In the genomic region with DNA sequence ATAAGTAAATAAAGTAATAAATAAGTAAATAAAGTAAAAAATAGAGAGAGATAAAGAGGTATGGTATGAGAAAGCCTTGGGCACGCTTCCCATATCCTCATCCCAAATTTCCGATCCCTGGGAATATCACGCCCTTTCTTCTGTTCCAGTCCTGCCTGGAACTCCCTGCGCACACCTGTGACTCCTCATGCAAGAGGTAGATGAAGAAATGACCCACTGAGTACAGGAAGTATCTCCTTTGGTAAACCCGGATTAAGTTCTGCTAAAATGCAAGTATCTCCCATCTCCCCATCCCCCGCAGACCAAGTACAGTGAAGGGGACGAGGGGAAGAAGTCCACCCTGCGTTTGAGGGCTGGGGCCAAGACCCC, we compare ENCODE assay signal across 8 cellular contexts. TPM values are rescaled to one million over a fixed set of nuclear protein-coding genes. Genes with fewer than 3 reads are reported as not detected.
DNase-seq lines count a peak whose midpoint lies in the region; TF ChIP-seq lines count a peak whose summit lies in the region.

No MANE protein-coding gene starts in this region.

- H2BK5ac ChIP-seq in neuronal stem cell (ENCODE audit: low read length) = no peak overlapping the region

- H3K23ac ChIP-seq in neuronal stem cell (ENCODE audit: low read depth, low read length, poor library complexity) = peak overlapping the region; percentile 98

- H3K36me3 Mint-ChIP-seq in IgD-negative memory B cell = peaks cover 2% of the 10 kb centered on the region

- peaks cover 0 to 20% of the 10 kb centered on the region in 2 donors for H3K9me3 ChIP-seq in neuronal stem cell (replicated peaks in 1 of 2; ENCODE audit: control insufficient read depth in 2 of 2, insufficient read depth in 1 of 2, low read depth in 1 of 2, low read length in 2 of 2)

- H3K14ac ChIP-seq in neuronal stem cell (ENCODE audit: low read length) = no peak overlapping the region

- H2BK15ac ChIP-seq in neuronal stem cell (ENCODE audit: low read length) = no peak overlapping the region

- no peak overlapping the region for H2AK5ac ChIP-seq in neuronal stem cell (ENCODE audit: low read depth, low read length)

- H3K4me3 ChIP-seq in dorsolateral prefrontal cortex (peak overlapping the region; percentile 59 to 100 (median 94)), neuronal stem cell (ENCODE audit: low read length in 2 of 2) (peak overlapping the region; percentile 63 to 91)

- H3K36me3 ChIP-seq in neuronal stem cell (replicated peaks in 1 of 2; ENCODE audit: control insufficient read depth in 2 of 2, insufficient read depth in 2 of 2, low read length in 2 of 2) = peaks cover 0 to 19% of the 10 kb centered on the region in 2 donors

- no peak overlapping the region for H3K9ac ChIP-seq in neuronal stem cell (ENCODE audit: low read depth, low read length, poor library complexity)

- H3K27ac ChIP-seq in dorsolateral prefrontal cortex (peak overlapping the region in 51 of 59 donors; percentile 11 to 95 (median 80)), neuronal stem cell (replicated peaks; ENCODE audit: low read length) (no peak overlapping the region)

- DNase-seq in DMS53 (lab: John Stamatoyannopoulos, UW) (peak; percentile 72), dorsolateral prefrontal cortex (no peak), neuronal stem cell (ENCODE audit: low spot score) (no peak), cortex of kidney (lab: John Stamatoyannopoulos, UW) (no peak), posterior cingulate gyrus (no peak), DMS 273 treated with DMSO at 0.1 percent for 48 hours (lab: John Stamatoyannopoulos, UW) (no peak), epidermal melanocyte (ENCODE audit: insufficient read length, low spot score) (no peak)

- H4K8ac ChIP-seq in neuronal stem cell (ENCODE audit: low read depth, low read length) = no peak overlapping the region

- no peaks in the 10 kb centered on the region for H3K27me3 Mint-ChIP-seq in IgD-negative memory B cell

- no peak overlapping the region for H3K4ac ChIP-seq in neuronal stem cell (ENCODE audit: low read length)

- H2AFZ ChIP-seq in neuronal stem cell (ENCODE audit: low read length) = peak overlapping the region; percentile 82

- H2BK120ac ChIP-seq in neuronal stem cell (ENCODE audit: low read depth, low read length) = no peak overlapping the region

- H3K4me1 Mint-ChIP-seq in IgD-negative memory B cell = peaks cover 28 to 39% (median 36%) of the 10 kb centered on the region in 3 donors

- peaks cover 0 to 8% of the 10 kb centered on the region in 2 donors for H3K4me1 ChIP-seq in neuronal stem cell (ENCODE audit: control insufficient read depth in 2 of 2, insufficient read depth in 1 of 2, low read depth in 1 of 2, low read length in 2 of 2)

- H4K91ac ChIP-seq in neuronal stem cell (ENCODE audit: low read depth, low read length, poor library complexity) = no peak overlapping the region

- no CpG with 5 or more reads among the region's 8 CpGs for WGBS in neuronal stem cell (ENCODE audit: extremely low coverage in 2 of 2, insufficient read length in 2 of 2, insufficient replicate concordance in 1 of 2), 2 donors

- peaks cover 6% of the 10 kb centered on the region for H3K79me1 ChIP-seq in neuronal stem cell (ENCODE audit: low read depth, low read length)

- H3K9me3 Mint-ChIP-seq in IgD-negative memory B cell = no peaks in the 10 kb centered on the region

- intact Hi-C loops in dorsolateral prefrontal cortex (cut with DNase I) (no loop called here), posterior cingulate gyrus (cut with DNase I) (no loop called here)

- TF ChIP-seq CTCF in dorsolateral prefrontal cortex (IDR thresholded peaks at IDR 0.05 in 54 of 56, conservative IDR thresholded peaks at IDR 0.05 in 2 of 56; ENCODE audit: low read depth in 1 of 56, partially characterized antibody in 56 of 56) = no peak

- no peak overlapping the region for H2BK12ac ChIP-seq in neuronal stem cell (ENCODE audit: low read length)

- H3K4me2 ChIP-seq in neuronal stem cell (ENCODE audit: insufficient read depth, low read length, poor library complexity, severe bottlenecking) = peak overlapping the region; percentile 85

- H3K4me3 Mint-ChIP-seq in IgD-negative memory B cell = peak overlapping the region; percentile 91 to 99 (median 98)

- H3K18ac ChIP-seq in neuronal stem cell (ENCODE audit: low read length) = no peak overlapping the region

- H3K27me3 ChIP-seq in dorsolateral prefrontal cortex (no peaks in the 10 kb centered on the region), neuronal stem cell (ENCODE audit: control insufficient read depth in 3 of 3, insufficient read depth in 3 of 3, low read depth in 1 of 3, low read length in 3 of 3) (no peaks in the 10 kb centered on the region)

- H3K27ac Mint-ChIP-seq in IgD-negative memory B cell = peak overlapping the region; percentile 89 to 99 (median 98)

RNA-seq across cellular contexts. Expression of a gene that starts 0.4 kb away (rescaled TPM):
- polyA plus RNA-seq in IgD-negative memory B cell = 21.9 TPM
- total RNA-seq in dorsolateral prefrontal cortex = 10 to 100 TPM in 99 of 120 experiments, 1 to 10 TPM in 21; 5.2 to 18.6 (median 12.9) TPM
- polyA plus RNA-seq in neuronal stem cell (2013, experiment 1 of 2) = 8.4 TPM
- 8.8 TPM for polyA plus RNA-seq in neuronal stem cell (2013, experiment 2 of 2)

RNA-seq across cellular contexts. Expression of a gene that starts 6.0 kb away (rescaled TPM):
- polyA plus RNA-seq in IgD-negative memory B cell = 1.1 TPM
- total RNA-seq in dorsolateral prefrontal cortex = 10 to 100 TPM in 29 of 120 experiments, 1 to 10 TPM in 91; 3.4 to 13.4 (median 8.8) TPM
- polyA plus RNA-seq in neuronal stem cell (2013, experiment 1 of 2) = 8.9 TPM
- 9.8 TPM for polyA plus RNA-seq in neuronal stem cell (2013, experiment 2 of 2)

RNA-seq across cellular contexts. Expression of a gene that starts 22.3 kb away (rescaled TPM):
- polyA plus RNA-seq in IgD-negative memory B cell = 1.9 TPM
- 1 to 10 TPM in 113 of 120 experiments, under 1 TPM in 6, not detected in 1; 0.81 to 9.8 (median 3.0) TPM for total RNA-seq in dorsolateral prefrontal cortex
- 8.0 TPM for polyA plus RNA-seq in neuronal stem cell (2013, experiment 1 of 2)
- 7.8 TPM for polyA plus RNA-seq in neuronal stem cell (2013, experiment 2 of 2)
